In genomic region chr17:80034654-80034976, GRCh38 we compare ENCODE assay signal across 8 cellular contexts. TPM values are rescaled to one million over a fixed set of nuclear protein-coding genes. Genes with fewer than 3 reads are reported as not detected.
DNase-seq lines count a peak whose midpoint lies in the region; ATAC-seq, FAIRE-seq and TF ChIP-seq lines count a peak whose summit lies in the region.

No MANE protein-coding gene starts in this region.

- H4K20me1 ChIP-seq in HCT116 (ENCODE audit: insufficient read depth): no peaks in the 10 kb centered on the region

- H3K4me3 ChIP-seq in HCT116 (replicated peaks in 1 of 2; ENCODE audit: low read depth in 1 of 2, low read length in 2 of 2): peak overlapping the region; percentile 75 to 76
- H3K4me3 ChIP-seq in bronchial epithelial cell (ENCODE audit: low read depth, low read length): peak overlapping the region; percentile 85
- peak overlapping the region; percentile 65 to 80 for H3K4me3 ChIP-seq in mucosa of rectum (ENCODE audit: low read length in 2 of 2)

- H3K27me3 ChIP-seq in HCT116 (ENCODE audit: insufficient read depth, low read length) (no peaks in the 10 kb centered on the region), bronchial epithelial cell (ENCODE audit: control insufficient read depth, insufficient read depth, low read length) (no peaks in the 10 kb centered on the region), mucosa of rectum (ENCODE audit: control insufficient read depth in 2 of 2, insufficient read depth in 2 of 2, low read length in 2 of 2) (no peaks in the 10 kb centered on the region)

- CTCF ChIA-PET in HCT116 (lab: Charles Lee): no interaction called here

- H3K4me2 ChIP-seq in HCT116 (ENCODE audit: low read length): peak overlapping the region; percentile 90

- 0 out of 2 replicates have a peak, but pooled peaks cover 5% of the 10 kb centered on the region for H3K79me2 ChIP-seq in HCT116 (ENCODE audit: insufficient read depth, low read length)

- no peak overlapping the region for H2AFZ ChIP-seq in HCT116 (ENCODE audit: low read depth, low read length, poor library complexity, severe bottlenecking)

- no peak for ATAC-seq in HCT116
- no peak for ATAC-seq in HG02588 (IDR thresholded peaks at IDR 0.05; ENCODE audit: unreplicated experiment)

- TF ChIP-seq POLR2A in HCT116 (IDR thresholded peaks at IDR 0.05; ENCODE audit: borderline replicate concordance, extremely low read depth, insufficient read depth, insufficient read length): no peak

- BruUV-seq in HCT116 (replicated peaks; lab: Mats Ljungman, UMichigan): TSS peak; percentile 47

- intact Hi-C loops in HCT116 (cut with micrococcal nuclease): no loop called here

- H3K9me2 ChIP-seq in HCT116 (ENCODE audit: insufficient read depth): no peaks in the 10 kb centered on the region

- H3K9ac ChIP-seq in HCT116 (ENCODE audit: low read length) (peak overlapping the region; percentile 76), mucosa of rectum (ENCODE audit: low read depth in 1 of 2, low read length in 2 of 2) (peak overlapping the region; percentile 54 to 70)

- H3K36me3 ChIP-seq in HCT116 (ENCODE audit: control insufficient read depth in 1 of 2, insufficient read depth in 2 of 2, low read length in 2 of 2) (no peaks in the 10 kb centered on the region), bronchial epithelial cell (ENCODE audit: control insufficient read depth, insufficient read depth, low read length) (no peaks in the 10 kb centered on the region), mucosa of rectum (ENCODE audit: control insufficient read depth in 2 of 2, insufficient read depth in 2 of 2, low read length in 2 of 2) (no peaks in the 10 kb centered on the region)

- POLR2A ChIA-PET in HCT116 (lab: Charles Lee): interaction anchor here (0.7 kb wide), 1 partner anchor 8 kb away, joined by 3 read pairs; no protein-coding TSS in a partner anchor

- H3K4me1 ChIP-seq in HCT116 (ENCODE audit: control insufficient read depth in 1 of 2, insufficient read depth in 2 of 2, low read length in 2 of 2) (peaks cover 6 to 21% of the 10 kb centered on the region in 2 experiments; a peak in 3 of 4 replicates), mucosa of rectum (ENCODE audit: control insufficient read depth in 2 of 2, insufficient read depth in 2 of 2, low read length in 2 of 2) (peaks cover 18 to 25% of the 10 kb centered on the region in 2 donors)

- RAD21 ChIA-PET in HCT116 (lab: Charles Lee; ENCODE audit: low non-redundant PET in 1 of 2, low total read pairs in 2 of 2, uncharacterized antibody in 2 of 2, unreplicated experiment in 2 of 2): no interaction called here

- TF ChIP-seq RAD21 in HCT116 (IDR thresholded peaks at IDR 0.05; ENCODE audit: low read depth): no peak

- peak overlapping the region; percentile 89; the same call in 1 of the 2 replicates for H3K27ac ChIP-seq in 22Rv1
- H3K27ac ChIP-seq in HCT116 (ENCODE audit: low read depth, low read length): no peak overlapping the region
- H3K27ac ChIP-seq in mucosa of rectum (ENCODE audit: low read depth in 2 of 2, low read length in 2 of 2): peak overlapping the region; percentile 51 to 61

- H3K9me3 ChIP-seq in HCT116 (ENCODE audit: control insufficient read depth in 1 of 2, insufficient read depth in 1 of 2, low read depth in 1 of 2, low read length in 2 of 2) (no peaks in the 10 kb centered on the region), mucosa of rectum (ENCODE audit: control insufficient read depth in 2 of 2, low read length in 2 of 2) (no peaks in the 10 kb centered on the region)

- DNase-seq in HCT116 (ENCODE audit: low read depth, low spot score): no peak
- DNase-seq in bronchial epithelial cell (ENCODE audit: low read depth): no peak
- no peak for DNase-seq in NCI-H128 (lab: John Stamatoyannopoulos, UW; ENCODE audit: unreplicated experiment)
- no peak for DNase-seq in 8988T
- DNase-seq in hypothalamus (lab: John Stamatoyannopoulos, UW): no peak

- FAIRE-seq in bronchial epithelial cell (lab: Jason Lieb, UNC): no peak

- TF ChIP-seq CTCF in 22Rv1 (IDR thresholded peaks at IDR 0.05): no peak
- TF ChIP-seq CTCF in HCT116 (IDR thresholded peaks at IDR 0.05 in 2 of 3, conservative IDR thresholded peaks at IDR 0.05 in 1 of 3; ENCODE audit: borderline replicate concordance in 1 of 3, insufficient read depth in 1 of 3, low read depth in 2 of 3, low read length in 2 of 3): no peak
- TF ChIP-seq CTCF in bronchial epithelial cell (IDR thresholded peaks at IDR 0.05; ENCODE audit: insufficient read depth, low read length, severe bottlenecking): no peak

TF ChIP-seq in HCT116, 20 proteins besides CTCF, POLR2A, EP300 and RAD21:
- TF ChIP-seq CBX3 (IDR thresholded peaks at IDR 0.05; ENCODE audit: low read depth) (no peak), REST (IDR thresholded peaks at IDR 0.05; ENCODE audit: low read depth) (no peak), CEBPB (IDR thresholded peaks at IDR 0.05; ENCODE audit: low read depth) (no peak), FOSL1 (IDR thresholded peaks at IDR 0.05; ENCODE audit: low read depth) (no peak), EGR1 (IDR thresholded peaks at IDR 0.05; ENCODE audit: low read depth) (no peak), TCF7L2 (IDR thresholded peaks at IDR 0.05; ENCODE audit: borderline replicate concordance, extremely low read depth, insufficient read depth, insufficient read length) (no peak), YY1 (IDR thresholded peaks at IDR 0.05; ENCODE audit: extremely low read depth, insufficient replicate concordance, low read depth, low read length) (no peak), JUND (IDR thresholded peaks at IDR 0.05) (no peak), EZH2phosphoT487 (IDR thresholded peaks at IDR 0.05; ENCODE audit: borderline replicate concordance) (no peak), ELF1 (IDR thresholded peaks at IDR 0.05; ENCODE audit: borderline replicate concordance, low read depth) (no peak), ZBTB33 (IDR thresholded peaks at IDR 0.05; ENCODE audit: extremely low read depth, insufficient replicate concordance, low read length) (no peak), POLR2AphosphoS5 (IDR thresholded peaks at IDR 0.05; ENCODE audit: low read depth, low read length) (no peak), SRF (IDR thresholded peaks at IDR 0.05; ENCODE audit: low read depth) (no peak), SP1 (IDR thresholded peaks at IDR 0.05; ENCODE audit: low read depth) (no peak), ATF3 (IDR thresholded peaks at IDR 0.05) (no peak), ZFX (IDR thresholded peaks at IDR 0.05) (no peak)

RNA-seq across cellular contexts. Expression of gene TBC1D16, which starts 1.1 kb away (rescaled TPM):
- total RNA-seq in HCT116 (2021; ENCODE audit: unreplicated experiment) (31.1 TPM), bronchial epithelial cell (23.7 and 33.2 TPM in 2 replicates)
- 13.4 and 16.6 TPM in 2 replicates for polyA plus RNA-seq in HCT116 (2012)

RNA-seq across cellular contexts. Expression of gene CCDC40, which starts 1.8 kb away (rescaled TPM):
- total RNA-seq in HCT116 (2021; ENCODE audit: unreplicated experiment): 10.3 TPM
- 3.4 and 3.6 TPM in 2 replicates for polyA plus RNA-seq in HCT116 (2012)
- 0.79 and 1.7 TPM in 2 replicates for total RNA-seq in bronchial epithelial cell
